10 cellular contexts compared by ENCODE assay signal in the genomic region with DNA sequence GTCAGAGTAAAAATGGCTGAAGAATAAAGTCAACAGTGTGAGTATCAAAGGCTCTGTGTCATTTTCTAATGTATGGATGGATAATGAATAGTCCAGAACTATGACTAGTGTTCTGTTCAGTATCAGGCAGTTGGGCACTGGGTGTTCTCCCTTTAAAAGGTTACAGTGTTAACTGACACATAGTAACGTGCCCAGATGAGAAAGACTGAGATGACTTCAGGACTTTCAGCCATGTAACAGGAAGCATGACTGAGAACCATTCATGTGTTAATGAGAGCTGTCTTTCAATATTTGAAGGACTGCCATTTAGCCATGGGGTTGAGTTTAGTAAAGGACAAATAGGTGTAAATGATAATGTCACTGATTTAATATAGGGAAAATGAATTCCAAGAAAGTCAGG.
DNase-seq lines count a peak whose midpoint lies in the region; ATAC-seq, FAIRE-seq and TF ChIP-seq lines count a peak whose summit lies in the region.
"Had no signal": no experiment of that assay in that cellular context is flagged by ENCODE, and none has a peak within 500 bp of the region (broad histone marks: within the 10 kb centered on the region; RNA-seq: fewer than 3 reads in every experiment).

No MANE protein-coding gene starts in this region.

- TF ChIP-seq CTCF in pancreas (IDR thresholded peaks at IDR 0.05): no peak

- peak overlapping the region; percentile 76 for H3K27ac ChIP-seq in HUES48 (ENCODE audit: low read depth, low read length)
- H3K27ac ChIP-seq in pancreas: no peak overlapping the region

- intact Hi-C loops in pancreas (cut with DNase I): no loop called here

- H3K4me1 ChIP-seq in HUES48 (ENCODE audit: control insufficient read depth, insufficient read depth, low read length) (peaks cover 37% of the 10 kb centered on the region), pancreas (peaks cover 7 to 14% (median 12%) of the 10 kb centered on the region in 3 donors)

- H3K36me3 ChIP-seq in HUES48 (ENCODE audit: control insufficient read depth, insufficient read depth, low read length): peaks cover 7% of the 10 kb centered on the region
- no peaks in the 10 kb centered on the region for H3K36me3 ChIP-seq in pancreas

- 15 to 25% methylated on average over 1 of the region's 1 CpG for WGBS in pancreas, 2 donors

- DNase-seq in NCI-H2029 (lab: John Stamatoyannopoulos, UW) (peak; percentile 29), NCI-H2029 treated with DMSO at 0.1 percent for 48 hours (lab: John Stamatoyannopoulos, UW) (no peak), pancreas (no peak), AG20443 (ENCODE audit: low spot score) (no peak), C1 segment of cervical spinal cord (lab: John Stamatoyannopoulos, UW) (no peak)
- no peak for DNase-seq in activated naive CD4-positive, alpha-beta T cell treated with Interleukin-2 at 50 U/mL for 16 hours
- DNase-seq: 8988T; naive thymus-derived CD4-positive, alpha-beta T cell had no signal

- H3K9me3 ChIP-seq in HUES48 (ENCODE audit: control insufficient read depth, insufficient read depth, low read length): no peaks in the 10 kb centered on the region
- H3K9me3 ChIP-seq in pancreas: no peaks in the 10 kb centered on the region

- no peak overlapping the region for H3K4me3 ChIP-seq in HUES48 (ENCODE audit: low read depth, low read length)
- H3K4me3 ChIP-seq in pancreas: no peak overlapping the region

- FAIRE-seq in pancreas (lab: Jason Lieb, UNC): no peak

- no peaks in the 10 kb centered on the region for H3K27me3 ChIP-seq in HUES48 (ENCODE audit: control insufficient read depth, insufficient read depth, low read length)
- H3K27me3 ChIP-seq in pancreas: no peaks in the 10 kb centered on the region

- no peak overlapping the region for H3K9ac ChIP-seq in HUES48 (ENCODE audit: low read depth, low read length)

- ATAC-seq in HG02642 (IDR thresholded peaks at IDR 0.05; ENCODE audit: poor library complexity, unreplicated experiment) (peak; percentile 98), pancreas (peak in 3 of 4 donors; percentile 34 to 45 (median 40))
- ATAC-seq: naive thymus-derived CD4-positive, alpha-beta T cell had no signal
